In the genomic region with DNA sequence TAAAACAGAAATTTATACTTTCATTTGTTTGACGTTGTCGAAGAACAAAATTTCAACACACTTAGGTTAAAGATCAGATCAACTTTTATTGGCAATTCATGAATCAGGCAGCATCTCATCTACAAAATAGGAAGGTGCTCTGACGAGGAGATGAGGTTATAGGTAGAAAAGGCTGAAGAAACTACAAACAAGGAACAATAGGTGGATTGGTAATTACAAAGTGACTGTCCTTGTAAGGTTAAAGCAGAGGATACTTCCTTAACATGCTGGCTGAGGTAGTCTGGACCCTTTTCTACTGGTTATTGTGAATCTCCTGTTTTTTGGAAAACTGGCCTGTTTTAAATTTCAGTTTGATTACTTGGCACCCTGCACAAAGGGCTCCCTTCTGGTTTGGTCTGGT, we compare ENCODE assay signal across 24 cellular contexts.
"Had no signal": no experiment of that assay in that cellular context is flagged by ENCODE, and none has a peak within 500 bp of the region (broad histone marks: within the 10 kb centered on the region; RNA-seq: fewer than 3 reads in every experiment).

No MANE protein-coding gene starts in this region.

- H3K27me3 Mint-ChIP-seq: progenitor cell of endocrine pancreas had no signal

- H2AFZ ChIP-seq: hepatocyte, parathyroid adenoma had no signal

- H3K9ac ChIP-seq: parathyroid adenoma had no signal

- H3K9me3 ChIP-seq: esophagus muscularis mucosa, gastroesophageal sphincter, heart left ventricle, right atrium auricular region, sigmoid colon, stomach, thyroid gland had no signal

- H3K4me1 ChIP-seq: parathyroid adenoma had no signal

- DNase-seq: dermis blood vessel endothelial cell; effector memory CD4-positive, alpha-beta T cell; foreskin keratinocyte; heart left ventricle; kidney; mesendoderm; naive thymus-derived CD8-positive, alpha-beta T cell; sigmoid colon; stimulated activated CD4-positive, alpha-beta T cell treated with anti-CD3 and anti-CD28 coated beads, Interleukin-2, amount 100 ng/mL, for 24 hours; stimulated activated CD4-positive, alpha-beta T cell treated with anti-CD3 and anti-CD28 coated beads, Interleukin-4, amount 100 ng/mL, for 24 hours; stimulated activated naive CD4-positive, alpha-beta T cell treated with Interleukin-2 at 50 U/mL for 16 hours; stomach; thyroid gland; trophoblast cell had no signal

- H3K9me3 Mint-ChIP-seq: naive thymus-derived CD8-positive, alpha-beta T cell; neural crest cell; stimulated activated effector memory CD8-positive, alpha-beta T cell treated with anti-CD3 and anti-CD28 coated beads, Interleukin-12 subunit alpha, Interleukin-12 subunit beta, amount 100 ng/mL, for 72 hours had no signal

- H3K36me3 Mint-ChIP-seq: naive thymus-derived CD8-positive, alpha-beta T cell had no signal

- H3K4me3 ChIP-seq: coronary artery, esophagus muscularis mucosa, gastroesophageal sphincter, heart left ventricle, hepatocyte, right atrium auricular region, sigmoid colon, stomach, thyroid gland had no signal

- H3K36me3 ChIP-seq: esophagus muscularis mucosa, gastroesophageal sphincter, heart left ventricle, right atrium auricular region, sigmoid colon, stomach, thyroid gland had no signal

- H3K4me3 Mint-ChIP-seq: naive thymus-derived CD8-positive, alpha-beta T cell; neural crest cell; stimulated activated effector memory CD8-positive, alpha-beta T cell treated with anti-CD3 and anti-CD28 coated beads, Interleukin-12 subunit alpha, Interleukin-12 subunit beta, amount 100 ng/mL, for 72 hours had no signal

- H3K4me2 ChIP-seq: hepatocyte had no signal

- H3K27me3 ChIP-seq: foreskin keratinocyte, hepatocyte, right atrium auricular region, thyroid gland had no signal

- H3K27ac ChIP-seq: coronary artery, esophagus muscularis mucosa, foreskin keratinocyte, gastroesophageal sphincter, heart left ventricle, hepatocyte, parathyroid adenoma, right atrium auricular region, sigmoid colon, stomach, thyroid gland had no signal

- H3K79me2 ChIP-seq: hepatocyte, parathyroid adenoma had no signal

- ATAC-seq: gastroesophageal sphincter; heart left ventricle; left lobe of liver; naive thymus-derived CD8-positive, alpha-beta T cell; stimulated activated effector memory CD8-positive, alpha-beta T cell treated with anti-CD3 and anti-CD28 coated beads, Interleukin-12 subunit alpha, Interleukin-12 subunit beta, amount 100 ng/mL, for 72 hours had no signal

- H3K27ac Mint-ChIP-seq: naive thymus-derived CD8-positive, alpha-beta T cell; progenitor cell of endocrine pancreas; stimulated activated effector memory CD8-positive, alpha-beta T cell treated with anti-CD3 and anti-CD28 coated beads, Interleukin-12 subunit alpha, Interleukin-12 subunit beta, amount 100 ng/mL, for 72 hours had no signal
